Comparison of ENCODE assay signal across 8 cellular contexts in the genomic region with DNA sequence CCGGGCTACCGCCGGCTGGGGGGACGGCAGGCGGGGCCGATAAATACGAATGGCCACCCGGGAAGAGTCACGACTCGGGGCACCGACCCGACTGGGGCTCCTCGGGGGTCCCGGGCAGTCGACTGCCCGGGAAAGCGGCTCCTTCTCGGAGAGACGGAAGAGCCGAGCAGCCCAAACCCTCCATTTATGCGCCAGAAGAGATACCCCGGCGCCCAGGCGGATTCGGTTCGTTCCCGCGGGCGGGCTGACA. TPM values are rescaled to one million over a fixed set of nuclear protein-coding genes. Genes with fewer than 3 reads are reported as not detected.
DNase-seq lines count a peak whose midpoint lies in the region; ATAC-seq and TF ChIP-seq lines count a peak whose summit lies in the region.

No MANE protein-coding gene starts in this region.

- no peaks in the 10 kb centered on the region for H3K36me3 ChIP-seq in ACC112 (ENCODE audit: insufficient read depth, low read length)
- peaks cover 0 to 7% (median 0%) of the 10 kb centered on the region in 3 experiments for H3K36me3 ChIP-seq in naive thymus-derived CD4-positive, alpha-beta T cell (ENCODE audit: control insufficient read depth in 2 of 3, insufficient read depth in 3 of 3, low read length in 3 of 3)

- H3K27me3 ChIP-seq in ACC112 (ENCODE audit: insufficient read depth, low read length), result no peaks in the 10 kb centered on the region
- H3K27me3 ChIP-seq in naive thymus-derived CD4-positive, alpha-beta T cell (ENCODE audit: control insufficient read depth in 2 of 2, insufficient read depth in 2 of 2, low read length in 2 of 2), result no peaks in the 10 kb centered on the region

- H3K4me1 ChIP-seq in ACC112 (ENCODE audit: control insufficient read depth, insufficient read depth, low read length, unreplicated experiment), result peaks cover 10% of the 10 kb centered on the region
- peaks cover 7 to 40% of the 10 kb centered on the region in 2 donors for H3K4me1 ChIP-seq in naive thymus-derived CD4-positive, alpha-beta T cell (ENCODE audit: control insufficient read depth in 2 of 2, insufficient read depth in 2 of 2, low read length in 2 of 2)

- peaks cover 21% of the 10 kb centered on the region for H3K79me2 ChIP-seq in ACC112 (ENCODE audit: control insufficient read depth, insufficient read depth, low read length, unreplicated experiment)

- DNase-seq in KG1 (lab: John Stamatoyannopoulos, UW), result peak; percentile 77
- DNase-seq in chondrocyte (ENCODE audit: low spot score), result no peak
- DNase-seq in naive thymus-derived CD4-positive, alpha-beta T cell, result peak in 1 of 9 donors; percentile 9
- no peak for DNase-seq in NCI-H2196 (lab: John Stamatoyannopoulos, UW; ENCODE audit: unreplicated experiment)
- no peak for DNase-seq in activated CD4-positive, alpha-beta T cell treated with anti-CD3 and anti-CD28 coated beads, Interleukin-2, amount 50 U/mL, for 48 hours
- no peak for DNase-seq in NCI-H2171 treated with DMSO at 0.1 percent for 48 hours (lab: John Stamatoyannopoulos, UW)

- intact Hi-C loops in naive thymus-derived CD4-positive, alpha-beta T cell (cut with micrococcal nuclease), result loop anchor here (1.0 to 10.0 kb wide), 8 partner anchors 15 to 995 kb away; a partner anchor contains a TSS

- ATAC-seq in GM19463 (IDR thresholded peaks at IDR 0.05; ENCODE audit: unreplicated experiment), result peak; percentile 6
- peak; percentile 1 for ATAC-seq in naive thymus-derived CD4-positive, alpha-beta T cell

- H3K9me3 Mint-ChIP-seq in chondrocyte (ENCODE audit: low read depth), result no peaks in the 10 kb centered on the region
- H3K9me3 Mint-ChIP-seq in naive thymus-derived CD4-positive, alpha-beta T cell, result peaks cover 0 to 4% (median 0%) of the 10 kb centered on the region in 11 donors

- CTCF ChIA-PET in naive thymus-derived CD4-positive, alpha-beta T cell (lab: Charles Lee), result interaction anchor here (0.6 to 3.5 kb wide), 2 partner anchors 13 to 45 kb away, joined by 4 to 14 read pairs; a partner anchor contains a TSS

- H3K27me3 Mint-ChIP-seq in chondrocyte (ENCODE audit: low read depth), result no peaks in the 10 kb centered on the region
- no peaks in the 10 kb centered on the region for H3K27me3 Mint-ChIP-seq in naive thymus-derived CD4-positive, alpha-beta T cell

- peak overlapping the region; percentile 92 for H3K4me3 Mint-ChIP-seq in chondrocyte (ENCODE audit: unreplicated experiment)
- peak overlapping the region; percentile 92 to 100 (median 98) for H3K4me3 Mint-ChIP-seq in naive thymus-derived CD4-positive, alpha-beta T cell

- peak overlapping the region; percentile 91 for H3K4me3 ChIP-seq in ACC112 (ENCODE audit: low read depth, low read length)
- H3K4me3 ChIP-seq in naive thymus-derived CD4-positive, alpha-beta T cell (ENCODE audit: low read length), result peak overlapping the region; percentile 78

- H3K36me3 Mint-ChIP-seq in chondrocyte (ENCODE audit: low read depth), result no peaks in the 10 kb centered on the region
- peaks cover 9 to 16% (median 11%) of the 10 kb centered on the region in 5 donors for H3K36me3 Mint-ChIP-seq in naive thymus-derived CD4-positive, alpha-beta T cell

- H3K9me3 ChIP-seq in naive thymus-derived CD4-positive, alpha-beta T cell (ENCODE audit: control insufficient read depth in 2 of 3, low read length in 3 of 3), result no peaks in the 10 kb centered on the region

- POLR2A ChIA-PET in naive thymus-derived CD4-positive, alpha-beta T cell (lab: Charles Lee), result interaction anchor here (0.6 to 2.5 kb wide), 6 partner anchors 9 to 752 kb away, joined by 3 to 42 read pairs (median 4); a partner anchor contains a TSS

- TF ChIP-seq CTCF in chondrocyte (IDR thresholded peaks at IDR 0.05), result no peak

- H3K27ac ChIP-seq in ACC112 (ENCODE audit: low read depth, low read length), result peak overlapping the region; percentile 51
- H3K27ac ChIP-seq in naive thymus-derived CD4-positive, alpha-beta T cell (ENCODE audit: low read depth, low read length), result peak overlapping the region; percentile 82

- H3K27ac Mint-ChIP-seq in chondrocyte (ENCODE audit: unreplicated experiment), result peak overlapping the region; percentile 94
- peak overlapping the region; percentile 90 to 99 (median 93) for H3K27ac Mint-ChIP-seq in naive thymus-derived CD4-positive, alpha-beta T cell

- H3K4me1 Mint-ChIP-seq in chondrocyte (ENCODE audit: low read depth), result peaks cover 19% of the 10 kb centered on the region
- peaks cover 26 to 78% (median 69%) of the 10 kb centered on the region in 7 donors for H3K4me1 Mint-ChIP-seq in naive thymus-derived CD4-positive, alpha-beta T cell

- H2AFZ ChIP-seq in ACC112 (ENCODE audit: low read length, unreplicated experiment), result peak overlapping the region; percentile 98

RNA-seq across cellular contexts. Expression of a gene that starts 0.4 kb away (rescaled TPM):
- 9.1 to 13.6 TPM (median 10.2 TPM) in 3 replicates for total RNA-seq in chondrocyte
- 10 to 100 TPM; 21.5 to 28.5 (median 22.2) TPM for total RNA-seq in naive thymus-derived CD4-positive, alpha-beta T cell
- polyA plus RNA-seq in naive thymus-derived CD4-positive, alpha-beta T cell, result 1 to 10 TPM; 4.3 to 9.8 TPM

RNA-seq across cellular contexts. Expression of a gene that starts 44.2 kb away (rescaled TPM):
- 17.9 to 26.4 TPM (median 19.6 TPM) in 3 replicates for total RNA-seq in chondrocyte
- total RNA-seq in naive thymus-derived CD4-positive, alpha-beta T cell, result 10 to 100 TPM; 49.2 to 79.2 (median 57.0) TPM
- 10 to 100 TPM in 1 of 2 donors, 1 to 10 TPM in 1; 6.5 to 15.3 TPM for polyA plus RNA-seq in naive thymus-derived CD4-positive, alpha-beta T cell
